9 cellular contexts compared by ENCODE assay signal in genomic region chrX:104789784-104790183, GRCh38.
"Had no signal": no experiment of that assay in that cellular context is flagged by ENCODE, and none has a peak within 500 bp of the region (broad histone marks: within the 10 kb centered on the region; RNA-seq: fewer than 3 reads in every experiment).

No MANE protein-coding gene starts in this region.

- DNase-seq: GM23248, GOT3, H7, HFFc6 had no signal

- H3K9ac ChIP-seq: GM23248 had no signal

- H3K9me3 ChIP-seq: HAP-1 had no signal

- H3K4me3 ChIP-seq: GM23248, HAP-1 had no signal

- H3K4me1 Mint-ChIP-seq: IgD-negative memory B cell had no signal

- H3K27ac Mint-ChIP-seq: HFFc6, IgD-negative memory B cell had no signal

- H3K4me3 Mint-ChIP-seq: HFFc6, IgD-negative memory B cell had no signal

- H3K4me1 ChIP-seq: HAP-1 had no signal

- H3K27ac ChIP-seq: GM23248, HL-60 had no signal

- H3K9me3 Mint-ChIP-seq: IgD-negative memory B cell had no signal

- H3K36me3 ChIP-seq: HAP-1 had no signal

- ATAC-seq: HCT116, HepG2 had no signal

- H3K36me3 Mint-ChIP-seq: IgD-negative memory B cell had no signal
